10 cellular contexts compared by ENCODE assay signal in the genomic region with DNA sequence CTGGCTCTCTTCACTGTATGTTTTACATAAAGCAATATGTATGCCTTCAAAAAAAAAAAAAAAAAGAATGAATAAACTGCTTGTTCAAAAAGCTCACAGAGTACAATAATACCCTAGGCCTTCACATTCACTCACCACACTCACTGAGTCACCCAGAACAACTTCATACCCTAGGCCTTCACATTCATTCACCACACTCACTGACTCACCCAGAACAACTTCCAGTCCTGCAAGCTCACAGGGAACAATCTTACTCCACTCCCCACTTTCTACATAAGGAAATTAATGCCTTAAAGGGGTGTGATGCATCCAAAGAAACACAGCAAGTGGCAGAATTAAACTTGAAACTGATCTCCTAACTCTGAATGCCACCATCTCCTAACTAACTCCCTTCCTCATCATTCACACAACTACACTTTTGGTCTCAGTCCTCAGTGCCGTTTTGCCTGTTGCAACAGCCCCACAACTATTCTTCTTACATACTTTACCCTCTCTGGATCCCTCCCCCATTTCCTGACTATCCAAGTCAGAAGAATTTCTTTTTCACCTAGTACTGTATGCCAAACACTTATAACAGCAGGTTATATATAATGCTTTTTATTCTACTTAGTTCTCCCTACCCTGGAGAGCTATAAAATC.
A peak's percentile ranks its signal among the peaks of the same experiment; 100 is the strongest.
DNase-seq lines count a peak whose midpoint lies in the region; TF ChIP-seq lines count a peak whose summit lies in the region.
"Had no signal": no experiment of that assay in that cellular context is flagged by ENCODE, and none has a peak within 500 bp of the region (broad histone marks: within the 10 kb centered on the region; RNA-seq: fewer than 3 reads in every experiment).

No MANE protein-coding gene starts in this region.

- H3K36me3 ChIP-seq in effector memory CD4-positive, alpha-beta T cell (ENCODE audit: control insufficient read depth, insufficient read depth, low read length), result no peaks in the 10 kb centered on the region

- H3K4me3 ChIP-seq in fibroblast of pulmonary artery (replicated peaks; ENCODE audit: low read depth, low read length), result no peak overlapping the region
- no peak overlapping the region for H3K4me3 ChIP-seq in effector memory CD4-positive, alpha-beta T cell (ENCODE audit: insufficient read depth, low read depth, low read length, poor library complexity, severe bottlenecking)
- H3K4me3 ChIP-seq: BLaER1 had no signal

- no peaks in the 10 kb centered on the region for H3K9me3 ChIP-seq in effector memory CD4-positive, alpha-beta T cell (ENCODE audit: control insufficient read depth, low read length)
- H3K9me3 ChIP-seq: BLaER1 had no signal

- H3K27me3 ChIP-seq in effector memory CD4-positive, alpha-beta T cell (replicated peaks; ENCODE audit: control insufficient read depth, insufficient read depth, low read length, poor library complexity, severe bottlenecking), result no peaks in the 10 kb centered on the region
- H3K27me3 ChIP-seq: BLaER1 had no signal

- DNase-seq in activated CD4-positive, alpha-beta T cell treated with anti-CD3 and anti-CD28 coated beads for 48 hours, result peak; percentile 25
- no peak for DNase-seq in activated CD4-positive, alpha-beta T cell treated with anti-CD3 and anti-CD28 coated beads for 1 hour
- DNase-seq in SIG-M5 treated with dmso at 0.1 percent for 504 hours (lab: John Stamatoyannopoulos, UW; ENCODE audit: unreplicated experiment), result peak; percentile 16
- peak; percentile 92 for DNase-seq in fibroblast of pulmonary artery (ENCODE audit: low read depth)
- peak; percentile 40 for DNase-seq in smooth muscle cell of the brain vasculature (ENCODE audit: low read depth, low spot score)
- DNase-seq in effector memory CD4-positive, alpha-beta T cell, result no peak
- DNase-seq in GM10266 (ENCODE audit: extremely low spot score), result no peak
- no peak for DNase-seq in GDM1 (lab: John Stamatoyannopoulos, UW)

- TF ChIP-seq CTCF in fibroblast of pulmonary artery (IDR thresholded peaks at IDR 0.05; ENCODE audit: low read length, missing control alignments) (no peak), GM10266 (IDR thresholded peaks at IDR 0.05; ENCODE audit: control insufficient read depth, insufficient read depth, low read depth, missing control alignments) (no peak)

- H3K27ac ChIP-seq in effector memory CD4-positive, alpha-beta T cell (ENCODE audit: insufficient read depth, low read length, poor library complexity, severe bottlenecking), result no peak overlapping the region
- H3K27ac ChIP-seq: BLaER1, HL-60 had no signal

- H3K4me1 ChIP-seq in effector memory CD4-positive, alpha-beta T cell (ENCODE audit: control insufficient read depth, insufficient read depth, low read length, poor library complexity, severe bottlenecking), result no peaks in the 10 kb centered on the region
- H3K4me1 ChIP-seq: BLaER1 had no signal

Comparison
In these comparisons a context has a peak if more than half of its experiments do, and no peak if none do; other contexts are left out.
1. DNase-seq: peak in activated CD4-positive, alpha-beta T cell treated with anti-CD3 and anti-CD28 coated beads for 48 hours (single experiment), SIG-M5 treated with dmso at 0.1 percent for 504 hours (single experiment), fibroblast of pulmonary artery (single experiment) and smooth muscle cell of the brain vasculature (single experiment); none in activated CD4-positive, alpha-beta T cell treated with anti-CD3 and anti-CD28 coated beads for 1 hour (single experiment), effector memory CD4-positive, alpha-beta T cell (0 of 3), GM10266 (single experiment) and GDM1 (single experiment).